In genomic region chr17:43918026-43918389, GRCh38 we compare ENCODE assay signal across 15 cellular contexts. TPM values are rescaled to one million over a fixed set of nuclear protein-coding genes. Genes with fewer than 3 reads are reported as not detected.
DNase-seq lines count a peak whose midpoint lies in the region; ATAC-seq and TF ChIP-seq lines count a peak whose summit lies in the region.
"Had no signal": no experiment of that assay in that cellular context is flagged by ENCODE, and none has a peak within 500 bp of the region (broad histone marks: within the 10 kb centered on the region; RNA-seq: fewer than 3 reads in every experiment).

No MANE protein-coding gene starts in this region.

- H3K36me3 ChIP-seq in left ventricle myocardium inferior, result no peaks in the 10 kb centered on the region
- no peaks in the 10 kb centered on the region for H3K36me3 ChIP-seq in thoracic aorta
- H3K36me3 ChIP-seq: HAP-1 had no signal

- H3K4me1 ChIP-seq in left ventricle myocardium inferior (peaks cover 13% of the 10 kb centered on the region), thoracic aorta (ENCODE audit: control insufficient read depth in 1 of 2, low read depth in 2 of 2) (peaks cover 6% of the 10 kb centered on the region in 2 donors)
- H3K4me1 ChIP-seq: HAP-1 had no signal

- H3K4me3 ChIP-seq in left ventricle myocardium inferior (peak overlapping the region; percentile 60), thoracic aorta (peak overlapping the region; percentile 77)
- H3K4me3 ChIP-seq: HAP-1 had no signal

- CTCF ChIA-PET in activated CD8-positive, alpha-beta T cell treated with anti-CD3 and anti-CD28 coated beads for 36 hours (lab: Charles Lee), result interaction anchor here (1.0 to 4.4 kb wide), 6 partner anchors 8 to 39 kb away, joined by 3 to 34 read pairs (median 4); no protein-coding TSS in a partner anchor

- H3K9me3 ChIP-seq in left ventricle myocardium inferior (replicated peaks) (no peaks in the 10 kb centered on the region), thoracic aorta (no peaks in the 10 kb centered on the region)
- H3K9me3 ChIP-seq: HAP-1 had no signal

- peaks cover 7% of the 10 kb centered on the region for H3K4me1 Mint-ChIP-seq in activated CD8-positive, alpha-beta T cell treated with anti-CD3 and anti-CD28 coated beads for 36 hours (ENCODE audit: low read depth)

- intact Hi-C loops in left ventricle myocardium inferior (cut with micrococcal nuclease), result no loop called here
- intact Hi-C loops in cardiac septum (cut with DNase I), result no loop called here
- intact Hi-C loops in activated CD8-positive, alpha-beta T cell treated with anti-CD3 and anti-CD28 coated beads for 36 hours (cut with micrococcal nuclease), result no loop called here
- intact Hi-C loops in left colon (cut with DNase I, micrococcal nuclease), result no loop called here

- H3K27me3 Mint-ChIP-seq in activated CD8-positive, alpha-beta T cell treated with anti-CD3 and anti-CD28 coated beads for 36 hours, result no peaks in the 10 kb centered on the region

- no peaks in the 10 kb centered on the region for H3K9me3 Mint-ChIP-seq in activated CD8-positive, alpha-beta T cell treated with anti-CD3 and anti-CD28 coated beads for 36 hours

- no peak for DNase-seq in left ventricle myocardium inferior
- DNase-seq in cardiac septum (ENCODE audit: low spot score), result no peak
- no peak for DNase-seq in activated CD8-positive, alpha-beta T cell treated with anti-CD3 and anti-CD28 coated beads for 36 hours
- no peak for DNase-seq in left colon
- DNase-seq in thoracic aorta (ENCODE audit: low spot score), result no peak
- DNase-seq in NCI-H1417 treated with DMSO at 0.1 percent for 48 hours (lab: John Stamatoyannopoulos, UW), result no peak
- DNase-seq in GOT3 (lab: John Stamatoyannopoulos, UW), result no peak
- DNase-seq in NCI-H1436 (lab: John Stamatoyannopoulos, UW), result no peak
- DNase-seq: EL, foreskin melanocyte, NCI-H2227 treated with DMSO at 0.1 percent for 48 hours had no signal

- H3K27ac Mint-ChIP-seq in activated CD8-positive, alpha-beta T cell treated with anti-CD3 and anti-CD28 coated beads for 36 hours, result peak overlapping the region; percentile 61

- no peaks in the 10 kb centered on the region for H3K36me3 Mint-ChIP-seq in activated CD8-positive, alpha-beta T cell treated with anti-CD3 and anti-CD28 coated beads for 36 hours (ENCODE audit: low read depth)

- POLR2A ChIA-PET in activated CD8-positive, alpha-beta T cell treated with anti-CD3 and anti-CD28 coated beads for 36 hours (lab: Charles Lee), result no interaction called here

- H3K27ac ChIP-seq in left ventricle myocardium inferior (replicated peaks), result no peak overlapping the region
- no peak overlapping the region for H3K27ac ChIP-seq in thoracic aorta

- no peak for TF ChIP-seq CTCF in left ventricle myocardium inferior (IDR thresholded peaks at IDR 0.05; ENCODE audit: borderline replicate concordance)
- peak; percentile 2 for TF ChIP-seq CTCF in activated CD8-positive, alpha-beta T cell treated with anti-CD3 and anti-CD28 coated beads for 36 hours (IDR thresholded peaks at IDR 0.05)
- TF ChIP-seq CTCF in thoracic aorta (IDR thresholded peaks at IDR 0.05), result no peak

- H3K27me3 ChIP-seq in left ventricle myocardium inferior (ENCODE audit: low read depth), result peaks cover 6% of the 10 kb centered on the region
- H3K27me3 ChIP-seq in thoracic aorta (replicated peaks; ENCODE audit: insufficient read depth), result no peaks in the 10 kb centered on the region

- peak overlapping the region; percentile 63 for H3K4me3 Mint-ChIP-seq in activated CD8-positive, alpha-beta T cell treated with anti-CD3 and anti-CD28 coated beads for 36 hours

- peak; percentile 15 for ATAC-seq in activated CD8-positive, alpha-beta T cell treated with anti-CD3 and anti-CD28 coated beads for 36 hours
- ATAC-seq in left colon (peak; percentile 11), thoracic aorta (ENCODE audit: insufficient number of reproducible peaks, low FRiP score, low read depth) (no peak)

RNA-seq across cellular contexts. Expression of gene MPP2, which starts 10.7 kb away (rescaled TPM):
- total RNA-seq in left ventricle myocardium inferior (12.1 TPM), cardiac septum (13.8 TPM), left colon (1 to 10 TPM in 1 of 2 donors, under 1 TPM in 1; 0.49 to 2.6 TPM), thoracic aorta (10 to 100 TPM; 10.7 to 15.0 TPM)
- total RNA-seq in activated CD8-positive, alpha-beta T cell treated with anti-CD3 and anti-CD28 coated beads for 36 hours, result 1 to 10 TPM; 6.0 TPM
- total RNA-seq: MCF 10A had no signal

RNA-seq across cellular contexts. Expression of gene PPY, which starts 24.3 kb away (rescaled TPM):
- total RNA-seq in left ventricle myocardium inferior (not detected), cardiac septum (not detected), left colon (1 to 10 TPM in 1 of 2 donors, not detected in 1; 2.0 TPM), thoracic aorta (not detected)
- total RNA-seq in activated CD8-positive, alpha-beta T cell treated with anti-CD3 and anti-CD28 coated beads for 36 hours, result not detected
- total RNA-seq: MCF 10A, mononuclear cell, OCI-LY7 had no signal

RNA-seq across cellular contexts. Expression of gene PYY, which starts 35.7 kb away (rescaled TPM):
- not detected for total RNA-seq in left ventricle myocardium inferior
- not detected for total RNA-seq in cardiac septum
- under 1 TPM in 1 of 2 experiments, not detected in 1; 0.29 TPM for total RNA-seq in activated CD8-positive, alpha-beta T cell treated with anti-CD3 and anti-CD28 coated beads for 36 hours
- total RNA-seq in left colon, result 10 to 100 TPM; 61.2 to 79.7 TPM
- total RNA-seq in thoracic aorta, result not detected
- total RNA-seq: MCF 10A, mononuclear cell, OCI-LY7 had no signal

Comparison
In these comparisons a context has a peak if more than half of its experiments do, and no peak if none do; other contexts are left out.
1. RNA of gene PYY, which starts 35.7 kb away (total RNA-seq): 61.2 to 79.7 TPM in left colon; 0.29 TPM in activated CD8-positive, alpha-beta T cell treated with anti-CD3 and anti-CD28 coated beads for 36 hours, not detected in left ventricle myocardium inferior (single experiment), not detected in cardiac septum (single experiment) and not detected in thoracic aorta; every median in the first group is over 10 times any median in the second.